ENCODE assay signal across 21 cellular contexts in the genomic region with DNA sequence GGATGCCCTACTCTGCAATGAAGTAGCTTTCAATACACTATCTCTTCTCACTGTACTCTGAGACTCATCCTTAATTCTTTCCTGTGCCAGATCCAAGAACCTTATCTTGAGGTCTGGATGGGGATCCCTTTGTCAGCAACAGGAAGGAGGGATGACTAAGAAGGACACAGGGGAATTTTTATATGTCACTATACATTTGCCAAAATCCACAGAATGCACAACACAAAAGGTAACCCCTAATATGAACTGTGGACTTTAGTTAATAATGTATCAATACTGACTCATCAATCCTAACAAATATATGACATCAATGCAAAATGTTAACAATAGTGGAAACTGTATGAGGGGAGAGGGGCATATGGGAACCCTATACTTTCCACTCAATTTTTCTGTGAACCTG. TPM values are rescaled to one million over a fixed set of nuclear protein-coding genes. Genes with fewer than 3 reads are reported as not detected.
DNase-seq lines count a peak whose midpoint lies in the region; ATAC-seq, FAIRE-seq and TF ChIP-seq lines count a peak whose summit lies in the region.
"Had no signal": no experiment of that assay in that cellular context is flagged by ENCODE, and none has a peak within 500 bp of the region (broad histone marks: within the 10 kb centered on the region; RNA-seq: fewer than 3 reads in every experiment).

No MANE protein-coding gene starts in this region.

- peaks cover 27% of the 10 kb centered on the region; the same call in 2 of the 3 replicates for H3K4me1 ChIP-seq in A549
- peaks cover 30% of the 10 kb centered on the region for H3K4me1 ChIP-seq in PC-3 (ENCODE audit: insufficient read depth, low read length)
- H3K4me1 ChIP-seq in K562 (replicated peaks in 1 of 2; ENCODE audit: control insufficient read depth in 2 of 2, insufficient read depth in 2 of 2, low read length in 2 of 2), result peaks cover 2 to 17% of the 10 kb centered on the region in 2 experiments; a peak in 3 of 5 replicates

- TF ChIP-seq CTCF in A549 (IDR thresholded peaks at IDR 0.05) (no peak), PC-3 (conservative IDR thresholded peaks at IDR 0.05; ENCODE audit: low read depth, low read length) (no peak), K562 (IDR thresholded peaks at IDR 0.05 in 2 of 3, conservative IDR thresholded peaks at IDR 0.05 in 1 of 3; ENCODE audit: insufficient read depth in 2 of 3, low read depth in 1 of 3, low read length in 3 of 3) (no peak)

- TF ChIP-seq POLR2A in A549 (IDR thresholded peaks at IDR 0.05; ENCODE audit: low read length), result no peak
- no peak for TF ChIP-seq POLR2A in K562 (conservative IDR thresholded peaks at IDR 0.05)

- H3K4me3 ChIP-seq in A549 (no peak overlapping the region), PC-3 (ENCODE audit: low read length) (no peak overlapping the region), K562 (no peak overlapping the region)
- H3K4me3 ChIP-seq: SJSA1 had no signal

- no peaks in the 10 kb centered on the region for H3K9me1 ChIP-seq in K562 (ENCODE audit: control insufficient read depth, insufficient read depth, low read length)

- POLR2A ChIA-PET in A549 (lab: Yijun Ruan, JAX) (no interaction called here), PC-3 (lab: Charles Lee; ENCODE audit: unreplicated experiment) (interaction anchor here (0.6 kb wide), 1 partner anchor 15 kb away, joined by 3 read pairs; no protein-coding TSS in a partner anchor), K562 (lab: Yijun Ruan, JAX) (no interaction called here)

- CTCF ChIA-PET in A549 (lab: Yijun Ruan, JAX), result interaction anchor here (2.4 to 2.8 kb wide), 2 partner anchors 18 kb away, joined by 9 to 27 read pairs; no protein-coding TSS in a partner anchor
- CTCF ChIA-PET in PC-3 (lab: Charles Lee), result no interaction called here
- CTCF ChIA-PET in K562 (lab: Yijun Ruan, JAX; ENCODE audit: low intra/inter-chr PET ratio), result no interaction called here

- H3K9ac ChIP-seq in PC-3 (ENCODE audit: low read length) (peak overlapping the region; percentile 51), K562 (ENCODE audit: insufficient read depth in 1 of 2, low read depth in 2 of 2, low read length in 2 of 2) (no peak overlapping the region)

- H2AFZ ChIP-seq in PC-3 (ENCODE audit: low read length) (no peak overlapping the region), K562 (ENCODE audit: low read depth, low read length) (no peak overlapping the region; the same call in 1 of the 2 replicates)

- H3K4me2 ChIP-seq in A549 (no peak overlapping the region), PC-3 (ENCODE audit: low read length) (peak overlapping the region; percentile 51; the same call in 1 of the 2 replicates), K562 (ENCODE audit: insufficient read depth, low read length) (no peak overlapping the region)

- H3K27me3 ChIP-seq in PC-3 (ENCODE audit: low read length) (no peaks in the 10 kb centered on the region), K562 (ENCODE audit: control insufficient read depth in 2 of 2, insufficient read depth in 2 of 2, low read length in 2 of 2) (no peaks in the 10 kb centered on the region)
- H3K27me3 ChIP-seq: SJSA1 had no signal

- H3K9me3 ChIP-seq in A549, result no peaks in the 10 kb centered on the region
- no peaks in the 10 kb centered on the region for H3K9me3 ChIP-seq in PC-3 (ENCODE audit: low read length)
- no peaks in the 10 kb centered on the region for H3K9me3 ChIP-seq in K562 (replicated peaks; ENCODE audit: control insufficient read depth, insufficient read depth, low read depth, low read length)
- H3K9me3 ChIP-seq: SJSA1 had no signal

- in situ Hi-C loops in K562 (cut with MboI), result no loop called here

- peaks cover 3% of the 10 kb centered on the region for H3K79me2 ChIP-seq in PC-3 (ENCODE audit: low read length)
- peaks cover 8% of the 10 kb centered on the region for H3K79me2 ChIP-seq in K562 (ENCODE audit: control insufficient read depth, insufficient read depth, low read length)

- TF ChIP-seq RAD21 in A549 (conservative IDR thresholded peaks at IDR 0.05 in 1 of 2, IDR thresholded peaks at IDR 0.05 in 1 of 2) (no peak), K562 (CRISPR knock-in tag; conservative IDR thresholded peaks at IDR 0.05 in 1 of 2, IDR thresholded peaks at IDR 0.05 in 1 of 2) (no peak)

- no peaks in the 10 kb centered on the region for H3F3A ChIP-seq in PC-3 (ENCODE audit: low read length, unreplicated experiment)

- ATAC-seq in A549 (no peak), PC-3 (peak; percentile 55), K562 (no peak), HG03097 (IDR thresholded peaks at IDR 0.05; ENCODE audit: low FRiP score, unreplicated experiment) (no peak), GM19395 (IDR thresholded peaks at IDR 0.05; ENCODE audit: unreplicated experiment) (no peak), HG03457 (IDR thresholded peaks at IDR 0.05; ENCODE audit: unreplicated experiment) (no peak)

- FAIRE-seq in A549 (lab: Jason Lieb, UNC) (no peak), K562 (lab: Jason Lieb, UNC) (no peak)
- FAIRE-seq: GM12892, HTR-8/SVneo had no signal

- no peaks in the 10 kb centered on the region for H3K9me2 ChIP-seq in PC-3 (replicated peaks; ENCODE audit: low read length)

- H3K36me3 ChIP-seq in PC-3 (ENCODE audit: low read depth, low read length), result no peaks in the 10 kb centered on the region
- no peaks in the 10 kb centered on the region for H3K36me3 ChIP-seq in K562 (ENCODE audit: control insufficient read depth, insufficient read depth, low read length)

- H4K20me1 ChIP-seq in PC-3 (ENCODE audit: low read length) (no peaks in the 10 kb centered on the region), K562 (replicated peaks; ENCODE audit: control insufficient read depth, insufficient read depth, low read length) (no peaks in the 10 kb centered on the region)

- peak; percentile 49 to 51 for DNase-seq in A549 (ENCODE audit: low read depth in 1 of 2, low spot score in 1 of 2)
- peak; percentile 38 for DNase-seq in EH (ENCODE audit: low read depth)
- peak; percentile 85 for DNase-seq in PC-3
- DNase-seq in K562 (ENCODE audit: extremely low read depth in 1 of 4, low spot score in 3 of 4), result no peak
- no peak for DNase-seq in NCI-H526 treated with DMSO at 0.1 percent for 48 hours (lab: John Stamatoyannopoulos, UW)
- DNase-seq: AML-193, H7, NCI-H1105 treated with DMSO at 0.1 percent for 48 hours, NCI-H1694, NCI-H510A treated with DMSO at 0.1 percent for 48 hours, NCI-H82, SW 1271, T-helper 2 cell had no signal

- H3K27ac ChIP-seq in A549, result no peak overlapping the region
- H3K27ac ChIP-seq in PC-3 (ENCODE audit: low read length), result peak overlapping the region; percentile 92
- no peak overlapping the region for H3K27ac ChIP-seq in K562 (ENCODE audit: extremely low read depth, low read depth, low read length)
- H3K27ac ChIP-seq: C4-2B, HL-60, SJSA1 had no signal

- intact Hi-C loops in PC-3 (cut with micrococcal nuclease), result loop anchor here (1.0 to 10.0 kb wide), 2 partner anchors 8 to 510 kb away; no protein-coding TSS in a partner anchor
- intact Hi-C loops in K562 (cut with micrococcal nuclease), result no loop called here

- BruUV-seq in PC-3 (replicated peaks; lab: Mats Ljungman, UMichigan) (no TSS peak), K562 (replicated peaks; lab: Mats Ljungman, UMichigan) (no TSS peak)

- TF ChIP-seq EP300 in A549 (IDR thresholded peaks at IDR 0.05) (no peak), K562 (IDR thresholded peaks at IDR 0.05; ENCODE audit: low read length) (no peak)

TF ChIP-seq in A549, 52 proteins besides CTCF, POLR2A, EP300 and RAD21:
- TF ChIP-seq GATA3 (IDR thresholded peaks at IDR 0.05; ENCODE audit: borderline replicate concordance), result peak; percentile 56; the same call in 1 of the 2 replicates
- peak; percentile 40 for TF ChIP-seq MAFK (IDR thresholded peaks at IDR 0.05; ENCODE audit: partially characterized antibody)
- no peak for TF ChIP-seq ZC3H11A (IDR thresholded peaks at IDR 0.05)

TF ChIP-seq in K562, 482 proteins besides CTCF, POLR2A, EP300 and RAD21:
- no peak for TF ChIP-seq KDM4B (IDR thresholded peaks at IDR 0.05; ENCODE audit: borderline replicate concordance in 2 of 2, low read depth in 1 of 2)
- no peak for TF ChIP-seq SRSF3 (IDR thresholded peaks at IDR 0.05; ENCODE audit: insufficient read depth, low read length)
- peak; percentile 7; the same call in 1 of the 2 replicates for TF ChIP-seq ZNF316 (IDR thresholded peaks at IDR 0.05)
- no peak for TF ChIP-seq TCF3 (CRISPR knock-in tag; IDR thresholded peaks at IDR 0.05)
- TF ChIP-seq HCFC1 (IDR thresholded peaks at IDR 0.05; ENCODE audit: low read depth, low read length), result no peak
- TF ChIP-seq C11orf30 (IDR thresholded peaks at IDR 0.05; ENCODE audit: low read depth), result 0 out of 2 replicates have a peak, but pooled peaks have one; percentile 7

RNA-seq across cellular contexts. Expression of a gene that starts 4.7 kb away (rescaled TPM):
- polyA plus RNA-seq in A549 (2011; rRNA removed) (49.3 and 52.7 TPM in 2 replicates), A549 (2017; fragmentation: RNase III; extraction: RNeasy Plus Mini Kit Qiagen cat#74134 plus additional on column Dnase treatment) (24.7 to 28.7 TPM (median 25.0 TPM) in 3 replicates), K562 (2011; rRNA removed) (73.5 and 76.6 TPM in 2 replicates), K562 (2014; fragmentation: Illumina TruSeq; extraction: Trizol) (45.4 and 57.2 TPM in 2 replicates), K562 (2014; fragmentation: Nextera tagmentation; extraction: Ambion mirVana) (10 to 100 TPM; 21.9 to 25.6 TPM), K562 (2014; rRNA removed) (53.5 and 58.1 TPM in 2 replicates)
- polyA plus RNA-seq in A549 (2012; cell fraction: cytosol; rRNA removed), result 13.8 and 15.2 TPM in 2 replicates
- 26.3 and 32.5 TPM in 2 replicates for polyA plus RNA-seq in A549 (2012; cell fraction: nucleus; rRNA removed)
- polyA minus RNA-seq in A549 (2011; rRNA and poly(A)+ RNA removed), result 31.1 and 34.8 TPM in 2 replicates
- total RNA-seq in PC-3 (2014; rRNA removed) (38.4 and 59.0 TPM in 2 replicates), K562 (2014; rRNA removed) (19.2 and 24.5 TPM in 2 replicates), K562 (2014; rRNA removed; fragmentation: Illumina TruSeq; extraction: Trizol) (40.2 and 43.0 TPM in 2 replicates), K562 (2015; rRNA removed; fragmentation: Illumina TruSeq; extraction: Trizol) (42.5 and 42.7 TPM in 2 replicates), K562 (2021) (61.0 and 63.4 TPM in 2 replicates)
- total RNA-seq in K562 (2011; cell fraction: chromatin; rRNA removed; ENCODE audit: low replicate concordance), result 112 and 269 TPM in 2 replicates
- 67.9 and 77.8 TPM in 2 replicates for total RNA-seq in K562 (2011; cell fraction: nucleolus; rRNA removed)
- 144 and 226 TPM in 2 replicates for total RNA-seq in K562 (2011; cell fraction: nucleoplasm; rRNA removed)
- 14.9 and 20.6 TPM in 2 replicates for polyA plus RNA-seq in K562 (2011; cell fraction: cytosol; rRNA removed)
- polyA plus RNA-seq in K562 (2011; cell fraction: nucleus; rRNA removed), result 105 and 129 TPM in 2 replicates
- 36.1 and 39.9 TPM in 2 replicates for polyA plus RNA-seq in K562 (2012)
- polyA minus RNA-seq in K562 (2011; rRNA and poly(A)+ RNA removed), result 81.8 and 106 TPM in 2 replicates
- polyA minus RNA-seq in K562 (2011; cell fraction: cytosol; rRNA and poly(A)+ RNA removed), result 21.7 and 24.2 TPM in 2 replicates
- 92.5 and 164 TPM in 2 replicates for polyA minus RNA-seq in K562 (2011; cell fraction: nucleus; rRNA and poly(A)+ RNA removed)

Comparison
In these comparisons a context has a peak if more than half of its experiments do, and no peak if none do; other contexts are left out.
1. DNase-seq: peak in A549 (2 of 2), EH (single experiment) and PC-3 (single experiment); none in K562 (0 of 4) and NCI-H526 treated with DMSO at 0.1 percent for 48 hours (single experiment).